ENCODE assay signal across 26 cellular contexts in the genomic region with DNA sequence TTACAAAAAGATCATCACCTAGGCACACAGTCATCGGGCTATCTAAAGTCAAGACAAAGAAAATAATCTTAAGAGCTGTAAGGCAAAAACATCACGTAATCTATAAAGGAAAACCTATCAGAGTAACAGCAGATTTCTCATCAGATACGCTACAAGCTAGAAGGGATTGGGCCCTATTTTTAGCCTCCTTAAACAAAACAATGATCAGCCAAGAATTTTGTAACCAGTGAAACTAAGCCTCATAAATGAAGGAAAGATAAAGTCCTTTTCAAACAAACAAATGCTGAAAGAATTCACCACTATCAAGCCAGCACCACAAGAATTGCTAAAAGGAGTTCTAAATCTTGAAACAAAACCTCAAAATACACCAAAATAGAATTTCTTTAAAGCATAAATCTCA.
"Had no signal": no experiment of that assay in that cellular context is flagged by ENCODE, and none has a peak within 500 bp of the region (broad histone marks: within the 10 kb centered on the region; RNA-seq: fewer than 3 reads in every experiment).

No MANE protein-coding gene starts in this region.

- H3K36me3 ChIP-seq: MG63, SJCRH30 had no signal

- H3K27me3 ChIP-seq: MG63, SJCRH30 had no signal

- H3K27ac ChIP-seq: SJCRH30 had no signal

- H3K4me3 ChIP-seq: MG63, SJCRH30 had no signal

- DNase-seq: activated CD4-positive, alpha-beta T cell treated with anti-CD3 and anti-CD28 coated beads for 4 hours; activated CD8-positive, alpha-beta memory T cell treated with anti-CD3 and anti-CD28 coated beads, Interleukin-2, amount 50 U/mL, for 4 hours; activated CD8-positive, alpha-beta T cell treated with anti-CD3 and anti-CD28 coated beads for 36 hours; activated gamma-delta T cell treated with Interleukin-2 at 50 U/mL for 16 hours; activated naive CD4-positive, alpha-beta T cell treated with anti-CD3 and anti-CD28 coated beads, Interleukin-2, amount 10 ng/mL, durations not matched to agents 7 days and 5 days; activated naive CD8-positive, alpha-beta T cell treated with anti-CD3 and anti-CD28 coated beads for 36 hours; activated T-cell treated with anti-CD3 and anti-CD28 coated beads, Interleukin-2, amount 50 U/mL, for 72 hours; anterior cingulate cortex; KG1; MG63; MV-4-11; NCI-H1092 treated with DMSO at 0.1 percent for 48 hours; NCI-H1417 treated with DMSO at 0.1 percent for 48 hours; NCI-H1694; NCI-H2029; NCI-H2107; NCI-H345; NCI-H510A; NCI-H526 treated with DMSO at 0.1 percent for 48 hours; NCI-H82; RPMI8226; SJCRH30; SW 1271 had no signal

- ATAC-seq: activated CD4-positive, CD25-positive, alpha-beta regulatory T cell treated with anti-CD3 and anti-CD28 coated beads, Interleukin-2, amount 50 U/mL, for 24 hours; activated CD8-positive, alpha-beta T cell treated with anti-CD3 and anti-CD28 coated beads for 36 hours; activated T-cell treated with anti-CD3 and anti-CD28 coated beads, Interleukin-2, amount 50 U/mL, for 72 hours; Right ventricle myocardium inferior; SK-N-SH treated with all-trans-retinoic acid at 6 μM for 48 hours had no signal
